In the genomic region with DNA sequence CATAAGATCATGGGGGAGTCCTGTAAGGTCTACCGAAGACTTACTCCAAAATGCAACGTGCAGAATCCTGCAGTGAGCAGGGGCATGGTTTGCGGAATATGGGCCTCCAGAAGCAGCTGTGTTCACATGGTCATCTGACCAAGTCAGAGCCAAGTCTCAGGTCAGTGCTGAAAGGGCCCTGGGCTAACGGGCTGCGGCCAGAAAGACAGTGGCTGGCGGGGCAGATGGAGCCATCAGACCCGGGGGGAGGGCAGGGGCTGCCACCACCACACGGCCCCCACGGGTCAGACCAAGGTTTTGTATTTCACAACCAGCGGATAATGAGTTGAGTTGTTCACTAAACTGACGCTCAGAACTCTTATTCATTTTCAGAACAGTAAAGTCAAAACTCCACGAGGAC, we compare ENCODE assay signal across 26 cellular contexts.
DNase-seq lines count a peak whose midpoint lies in the region; ATAC-seq, FAIRE-seq and TF ChIP-seq lines count a peak whose summit lies in the region.
"Had no signal": no experiment of that assay in that cellular context is flagged by ENCODE, and none has a peak within 500 bp of the region (broad histone marks: within the 10 kb centered on the region; RNA-seq: fewer than 3 reads in every experiment).

No MANE protein-coding gene starts in this region.

- H3K4me3 ChIP-seq in kidney (ENCODE audit: low read length in 2 of 2) (no peak overlapping the region), aorta (ENCODE audit: low read length in 2 of 2) (no peak overlapping the region)
- H3K4me3 ChIP-seq: A549; BLaER1 treated with 17β-estradiol and CSF1 and Interleukin-3, amounts not matched to agents 10 nM and 100 nM; HAP-1 had no signal

- no peaks in the 10 kb centered on the region for H3K27me3 Mint-ChIP-seq in natural killer cell treated with Interleukin-12 subunit alpha and Interleukin-12 subunit beta and Interleukin-15 and Interleukin-18, amount 100 ng/mL, for 72 hours
- H3K27me3 Mint-ChIP-seq in natural killer cell (ENCODE audit: low read depth in 2 of 2) (no peaks in the 10 kb centered on the region), glutamatergic neuron (ENCODE audit: unreplicated experiment) (peaks cover 2% of the 10 kb centered on the region)

- H3K36me3 ChIP-seq in kidney (ENCODE audit: control insufficient read depth in 1 of 2, insufficient read depth in 2 of 2, low read length in 2 of 2): no peaks in the 10 kb centered on the region
- no peaks in the 10 kb centered on the region for H3K36me3 ChIP-seq in aorta (ENCODE audit: control insufficient read depth in 1 of 2, insufficient read depth in 2 of 2, low read length in 1 of 2)
- H3K36me3 ChIP-seq: BE2C; BLaER1 treated with 17β-estradiol and CSF1 and Interleukin-3, amounts not matched to agents 10 nM and 100 nM; HAP-1 had no signal

- H3K9me3 Mint-ChIP-seq in natural killer cell treated with Interleukin-12 subunit alpha and Interleukin-12 subunit beta and Interleukin-15 and Interleukin-18, amount 100 ng/mL, for 72 hours: peaks cover 6% of the 10 kb centered on the region
- H3K9me3 Mint-ChIP-seq in natural killer cell (peaks cover 0 to 3% of the 10 kb centered on the region in 2 donors), glutamatergic neuron (ENCODE audit: unreplicated experiment) (peaks cover 13% of the 10 kb centered on the region)

- no peak overlapping the region for H3K4me3 Mint-ChIP-seq in natural killer cell treated with Interleukin-12 subunit alpha and Interleukin-12 subunit beta and Interleukin-15 and Interleukin-18, amount 100 ng/mL, for 72 hours
- H3K4me3 Mint-ChIP-seq in natural killer cell: no peak overlapping the region
- H3K4me3 Mint-ChIP-seq in glutamatergic neuron (ENCODE audit: unreplicated experiment): no peak overlapping the region
- H3K4me3 Mint-ChIP-seq: CD14-positive monocyte; CD4-positive, alpha-beta memory T cell; HFFc6 had no signal

- no peak overlapping the region for H3K9ac ChIP-seq in kidney (ENCODE audit: low read length in 2 of 2)
- H3K9ac ChIP-seq: BLaER1 treated with 17β-estradiol and CSF1 and Interleukin-3, amounts not matched to agents 10 nM and 100 nM had no signal

- WGBS in aorta, 2 donors: 76 to 79% methylated on average over 12 of the region's 12 CpGs

- intact Hi-C loops in natural killer cell (cut with micrococcal nuclease) (no loop called here), kidney (cut with DNase I) (no loop called here), posterior vena cava (cut with DNase I) (no loop called here), aorta (cut with DNase I) (loop anchor here in 1 of 2 donors (10.0 kb wide), 1 partner anchor 61 kb away; no protein-coding TSS in a partner anchor)

- FAIRE-seq in kidney (lab: Jason Lieb, UNC): no peak
- FAIRE-seq: A549, GM12891, GM18507, H54 had no signal

- H3K27ac ChIP-seq in kidney (ENCODE audit: low read depth in 2 of 2, low read length in 2 of 2) (no peak overlapping the region), aorta (ENCODE audit: low read depth in 1 of 2, low read length in 2 of 2) (no peak overlapping the region)
- H3K27ac ChIP-seq: A549; BLaER1 treated with 17β-estradiol and CSF1 and Interleukin-3, amounts not matched to agents 10 nM and 100 nM had no signal

- H3K4me1 ChIP-seq in kidney (ENCODE audit: control insufficient read depth in 1 of 2, insufficient read depth in 1 of 2, low read depth in 1 of 2, low read length in 2 of 2): no peaks in the 10 kb centered on the region
- H3K4me1 ChIP-seq in aorta (ENCODE audit: control insufficient read depth in 1 of 2, insufficient read depth in 2 of 2, low read length in 2 of 2): no peaks in the 10 kb centered on the region
- H3K4me1 ChIP-seq: A549, BE2C, HAP-1 had no signal

- H3K9me3 ChIP-seq in kidney (ENCODE audit: control insufficient read depth in 1 of 2, low read length in 2 of 2): no peaks in the 10 kb centered on the region
- no peaks in the 10 kb centered on the region for H3K9me3 ChIP-seq in aorta (ENCODE audit: control insufficient read depth, low read length)
- H3K9me3 ChIP-seq: BE2C, HAP-1 had no signal

- TF ChIP-seq CTCF in natural killer cell (IDR thresholded peaks at IDR 0.05) (no peak), kidney (IDR thresholded peaks at IDR 0.05; ENCODE audit: borderline replicate concordance, extremely low read depth, insufficient read depth) (no peak), glutamatergic neuron (IDR thresholded peaks at IDR 0.05; ENCODE audit: partially characterized antibody, unreplicated experiment) (no peak)

- ATAC-seq in natural killer cell treated with Interleukin-12 subunit alpha and Interleukin-12 subunit beta and Interleukin-15 and Interleukin-18, amount 100 ng/mL, for 72 hours: no peak
- ATAC-seq in natural killer cell (no peak), aorta (ENCODE audit: low FRiP score) (no peak), GM21367 (IDR thresholded peaks at IDR 0.05; ENCODE audit: unreplicated experiment) (no peak)
- ATAC-seq: A549 had no signal

- H3K4me1 Mint-ChIP-seq in natural killer cell treated with Interleukin-12 subunit alpha and Interleukin-12 subunit beta and Interleukin-15 and Interleukin-18, amount 100 ng/mL, for 72 hours (ENCODE audit: low read depth in 2 of 2): no peaks in the 10 kb centered on the region
- H3K4me1 Mint-ChIP-seq in natural killer cell: no peaks in the 10 kb centered on the region
- peaks cover 10% of the 10 kb centered on the region for H3K4me1 Mint-ChIP-seq in glutamatergic neuron (ENCODE audit: low read depth, unreplicated experiment)
- H3K4me1 Mint-ChIP-seq: CD14-positive monocyte had no signal

- H3K27ac Mint-ChIP-seq in natural killer cell treated with Interleukin-12 subunit alpha and Interleukin-12 subunit beta and Interleukin-15 and Interleukin-18, amount 100 ng/mL, for 72 hours: no peak overlapping the region
- H3K27ac Mint-ChIP-seq in natural killer cell (no peak overlapping the region), glutamatergic neuron (ENCODE audit: unreplicated experiment) (no peak overlapping the region)
- H3K27ac Mint-ChIP-seq: CD14-positive monocyte; CD4-positive, alpha-beta memory T cell; HFFc6 had no signal

- no peaks in the 10 kb centered on the region for H3K27me3 ChIP-seq in aorta (ENCODE audit: control insufficient read depth in 1 of 2, insufficient read depth in 2 of 2, low read length in 1 of 2)
- H3K27me3 ChIP-seq: BE2C; BLaER1 treated with 17β-estradiol and CSF1 and Interleukin-3, amounts not matched to agents 10 nM and 100 nM had no signal

- DNase-seq in natural killer cell treated with Interleukin-12 subunit alpha and Interleukin-12 subunit beta and Interleukin-15 and Interleukin-18, amount 100 ng/mL, for 72 hours (ENCODE audit: low spot score): peak; percentile 59
- DNase-seq in natural killer cell (no peak), kidney (peak; percentile 23), posterior vena cava (ENCODE audit: low spot score) (peak; percentile 61), aorta (peak; percentile 23 to 26), activated gamma-delta T cell treated with Interleukin-2 at 50 U/mL for 16 hours (no peak), glutamatergic neuron (no peak)
- DNase-seq: 8988T; ACHN; AML-193; BE2C; Calu3; CD4-positive, alpha-beta memory T cell; COR-L47; DMS53; GF-D8; GOT3; HFFc6 had no signal

- no peaks in the 10 kb centered on the region for H3K36me3 Mint-ChIP-seq in natural killer cell treated with Interleukin-12 subunit alpha and Interleukin-12 subunit beta and Interleukin-15 and Interleukin-18, amount 100 ng/mL, for 72 hours
- no peaks in the 10 kb centered on the region for H3K36me3 Mint-ChIP-seq in natural killer cell
- H3K36me3 Mint-ChIP-seq in glutamatergic neuron (ENCODE audit: unreplicated experiment): peaks cover 11% of the 10 kb centered on the region
- H3K36me3 Mint-ChIP-seq: CD14-positive monocyte; CD4-positive, alpha-beta memory T cell had no signal

Comparison
In these comparisons a context has a peak if more than half of its experiments do, and no peak if none do; other contexts are left out.
1. DNase-seq: peak in natural killer cell treated with Interleukin-12 subunit alpha and Interleukin-12 subunit beta and Interleukin-15 and Interleukin-18, amount 100 ng/mL, for 72 hours (single experiment), kidney (single experiment), posterior vena cava (single experiment) and aorta (2 of 2); none in natural killer cell (single experiment), activated gamma-delta T cell treated with Interleukin-2 at 50 U/mL for 16 hours (single experiment) and glutamatergic neuron (single experiment).